ENCODE assay signal across 1 cellular context in the genomic region with DNA sequence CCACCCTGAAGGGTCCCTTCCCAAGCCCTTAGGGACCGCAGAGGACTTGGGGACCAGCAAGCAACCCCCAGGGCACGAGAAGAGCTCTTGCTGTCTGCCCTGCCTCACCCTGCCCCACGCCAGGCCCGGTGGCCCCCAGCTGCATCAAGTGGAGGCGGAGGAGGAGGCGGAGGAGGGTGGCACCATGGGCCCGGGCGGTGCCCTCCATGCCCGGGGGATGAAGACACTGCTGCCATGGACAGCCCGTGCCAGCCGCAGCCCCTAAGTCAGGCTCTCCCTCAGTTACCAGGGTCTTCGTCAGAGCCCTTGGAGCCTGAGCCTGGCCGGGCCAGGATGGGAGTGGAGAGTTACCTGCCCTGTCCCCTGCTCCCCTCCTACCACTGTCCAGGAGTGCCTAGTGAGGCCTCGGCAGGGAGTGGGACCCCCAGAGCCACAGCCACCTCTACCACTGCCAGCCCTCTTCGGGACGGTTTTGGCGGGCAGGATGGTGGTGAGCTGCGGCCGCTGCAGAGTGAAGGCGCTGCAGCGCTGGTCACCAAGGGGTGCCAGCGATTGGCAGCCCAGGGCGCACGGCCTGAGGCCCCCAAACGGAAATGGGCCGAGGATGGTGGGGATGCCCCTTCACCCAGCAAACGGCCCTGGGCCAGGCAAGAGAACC.
A peak's percentile ranks its signal among the peaks of the same experiment; 100 is the strongest.
TF ChIP-seq lines count a peak whose summit lies in the region.

No MANE protein-coding gene starts in this region.

TF ChIP-seq in K562, 482 proteins besides CTCF, POLR2A, EP300 and RAD21:
- TF ChIP-seq, protein P1, sequence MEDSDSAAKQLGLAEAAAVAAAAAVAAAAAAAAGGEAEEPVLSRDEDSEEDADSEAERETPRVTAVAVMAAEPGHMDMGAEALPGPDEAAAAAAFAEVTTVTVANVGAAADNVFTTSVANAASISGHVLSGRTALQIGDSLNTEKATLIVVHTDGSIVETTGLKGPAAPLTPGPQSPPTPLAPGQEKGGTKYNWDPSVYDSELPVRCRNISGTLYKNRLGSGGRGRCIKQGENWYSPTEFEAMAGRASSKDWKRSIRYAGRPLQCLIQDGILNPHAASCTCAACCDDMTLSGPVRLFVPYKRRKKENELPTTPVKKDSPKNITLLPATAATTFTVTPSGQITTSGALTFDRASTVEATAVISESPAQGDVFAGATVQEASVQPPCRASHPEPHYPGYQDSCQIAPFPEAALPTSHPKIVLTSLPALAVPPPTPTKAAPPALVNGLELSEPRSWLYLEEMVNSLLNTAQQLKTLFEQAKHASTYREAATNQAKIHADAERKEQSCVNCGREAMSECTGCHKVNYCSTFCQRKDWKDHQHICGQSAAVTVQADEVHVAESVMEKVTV (CRISPR knock-in tag; IDR thresholded peaks at IDR 0.05) = no peak
- TF ChIP-seq, protein P2, sequence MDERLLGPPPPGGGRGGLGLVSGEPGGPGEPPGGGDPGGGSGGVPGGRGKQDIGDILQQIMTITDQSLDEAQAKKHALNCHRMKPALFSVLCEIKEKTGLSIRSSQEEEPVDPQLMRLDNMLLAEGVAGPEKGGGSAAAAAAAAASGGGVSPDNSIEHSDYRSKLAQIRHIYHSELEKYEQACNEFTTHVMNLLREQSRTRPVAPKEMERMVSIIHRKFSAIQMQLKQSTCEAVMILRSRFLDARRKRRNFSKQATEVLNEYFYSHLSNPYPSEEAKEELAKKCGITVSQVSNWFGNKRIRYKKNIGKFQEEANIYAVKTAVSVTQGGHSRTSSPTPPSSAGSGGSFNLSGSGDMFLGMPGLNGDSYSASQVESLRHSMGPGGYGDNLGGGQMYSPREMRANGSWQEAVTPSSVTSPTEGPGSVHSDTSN (CRISPR knock-in tag; IDR thresholded peaks at IDR 0.05; ENCODE audit: low read depth) = peak; percentile 14; the same call in 1 of the 2 replicates
- TF ChIP-seq, protein P2 (tag; conservative IDR thresholded peaks at IDR 0.05; ENCODE audit: low read depth) = no peak
- TF ChIP-seq HMGN3 (IDR thresholded peaks at IDR 0.05; ENCODE audit: borderline replicate concordance, extremely low read depth, insufficient read length, low read depth, low read length) (peak; percentile 10), POLR2G (IDR thresholded peaks at IDR 0.05; ENCODE audit: low read depth, low read length) (peak; percentile 76)
